In genomic region chr9:9216934-9217333, GRCh38 we compare ENCODE assay signal across 5 cellular contexts.
"Had no signal": no experiment of that assay in that cellular context is flagged by ENCODE, and none has a peak within 500 bp of the region (broad histone marks: within the 10 kb centered on the region; RNA-seq: fewer than 3 reads in every experiment).

No MANE protein-coding gene starts in this region.

- H3K4me3 Mint-ChIP-seq: H9 had no signal

- H3K4me3 ChIP-seq: K562 had no signal

- H3K9me3 Mint-ChIP-seq: H9 had no signal

- ATAC-seq: K562 had no signal

- H3K27ac Mint-ChIP-seq: H9 had no signal

- DNase-seq: GOT3, H9, HCEC 1CT, IMR-90 had no signal
